13 cellular contexts compared by ENCODE assay signal in the genomic region with DNA sequence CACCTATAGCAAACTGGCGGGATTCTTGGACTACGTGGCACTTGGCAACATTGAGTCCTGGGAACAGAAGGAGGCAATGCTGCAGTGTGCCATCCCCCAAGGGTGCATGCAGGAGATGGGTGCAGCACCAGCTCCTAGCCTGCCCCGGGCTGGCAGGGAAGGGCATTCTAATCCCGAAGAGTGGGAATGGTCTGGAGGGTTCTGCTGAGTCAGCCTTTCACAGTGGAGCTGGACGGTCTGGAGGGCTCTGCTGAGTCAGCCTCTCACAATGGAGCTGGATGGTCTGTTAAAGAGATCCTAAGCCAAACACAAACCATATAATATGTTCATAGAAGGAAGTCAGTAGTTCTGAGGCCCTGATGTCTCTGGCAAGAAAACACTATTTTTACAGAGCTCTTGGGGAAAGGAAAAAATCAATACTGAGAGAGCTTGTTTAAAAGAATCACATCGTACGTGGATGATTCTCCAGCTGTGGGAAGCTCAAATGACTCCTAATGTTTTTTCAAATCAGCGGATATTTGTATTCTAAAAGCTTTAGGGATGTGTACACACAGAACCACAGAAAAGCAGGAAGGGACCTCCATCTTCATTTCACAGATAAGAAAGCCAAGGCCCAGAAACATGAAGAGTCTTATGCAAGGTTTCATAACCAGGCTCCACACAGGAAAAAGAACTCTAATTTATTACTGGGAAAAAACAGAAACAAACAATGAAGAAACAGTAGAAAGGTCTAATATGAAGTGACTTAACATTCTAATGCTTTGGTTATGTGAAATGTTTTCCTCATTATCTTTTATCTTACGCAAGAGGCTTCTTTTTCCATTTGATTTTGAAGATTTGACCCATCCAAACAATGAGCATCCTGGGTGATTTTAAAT.
DNase-seq lines count a peak whose midpoint lies in the region; FAIRE-seq and TF ChIP-seq lines count a peak whose summit lies in the region.
"Had no signal": no experiment of that assay in that cellular context is flagged by ENCODE, and none has a peak within 500 bp of the region (broad histone marks: within the 10 kb centered on the region; RNA-seq: fewer than 3 reads in every experiment).

No MANE protein-coding gene starts in this region.

- H2AFZ ChIP-seq in GM23248 = no peak overlapping the region
- H2AFZ ChIP-seq in endothelial cell of umbilical vein (ENCODE audit: low read depth, low read length) = no peak overlapping the region

- H3K4me3 ChIP-seq in GM23248 = no peak overlapping the region
- no peak overlapping the region for H3K4me3 ChIP-seq in endothelial cell of umbilical vein (replicated peaks in 1 of 3; ENCODE audit: insufficient read depth in 1 of 3, low read depth in 1 of 3, low read length in 3 of 3)
- H3K4me3 ChIP-seq in neutrophil (ENCODE audit: low read depth in 1 of 2, low read length in 1 of 2) = peak overlapping the region; percentile 19 to 36
- H3K4me3 ChIP-seq: testis had no signal

- no peaks in the 10 kb centered on the region for H3K9me1 ChIP-seq in endothelial cell of umbilical vein (replicated peaks; ENCODE audit: control insufficient read depth, extremely low read depth, insufficient read depth, low read length)

- WGBS in GM23248 (ENCODE audit: low coverage in 1 of 2, low lambda C conversion rate in 2 of 2, missing lambda C conversion rate in 2 of 2), 2 experiments = 92 to 95% methylated on average over 9 of the region's 9 CpGs

- H4K20me1 ChIP-seq in GM23248 (ENCODE audit: insufficient read depth) (no peaks in the 10 kb centered on the region), endothelial cell of umbilical vein (replicated peaks; ENCODE audit: control insufficient read depth, extremely low read depth, insufficient read depth, low read length) (no peaks in the 10 kb centered on the region)

- TF ChIP-seq CTCF in endothelial cell of umbilical vein (IDR thresholded peaks at IDR 0.05; ENCODE audit: extremely low read depth in 1 of 2, insufficient read depth in 1 of 2, low read depth in 1 of 2, low read length in 2 of 2) (no peak), neutrophil (IDR thresholded peaks at IDR 0.05) (no peak)

- in situ Hi-C loops in GM23248 (cut with MboI) = no loop called here

- intact Hi-C loops in endothelial cell of umbilical vein (cut with micrococcal nuclease) = no loop called here

- H3K9ac ChIP-seq in GM23248 (no peak overlapping the region), endothelial cell of umbilical vein (replicated peaks; ENCODE audit: extremely low read depth, insufficient read depth, low read length) (no peak overlapping the region)

- dilution Hi-C loops in endothelial cell of umbilical vein (cut with MboI; ENCODE audit: extremely low pct_ligation_motif_present, low sequenced_read_pairs) = no loop called here

- DNase-seq in GM23248 (peak; percentile 17), OCI-M1 (lab: John Stamatoyannopoulos, UW) (peak; percentile 22), endothelial cell of umbilical vein (ENCODE audit: low read depth, low spot score) (peak; percentile 75), NCI-H1694 treated with DMSO at 0.1 percent for 48 hours (lab: John Stamatoyannopoulos, UW) (no peak), GM19239 (ENCODE audit: insufficient read length, low spot score) (no peak), NCI-H1105 (lab: John Stamatoyannopoulos, UW) (no peak)
- no peak for DNase-seq in activated CD4-positive, CD25-positive, alpha-beta regulatory T cell (lab: John Stamatoyannopoulos, UW)
- DNase-seq: activated T-cell treated with anti-CD3 and anti-CD28 coated beads, Interleukin-2, amount 50 U/mL, for 4 hours; NCI-H1048; NCI-H524 treated with DMSO at 0.1 percent for 48 hours; testis had no signal

- H3F3A ChIP-seq in GM23248 (ENCODE audit: insufficient read depth) = no peaks in the 10 kb centered on the region

- H3K27me3 ChIP-seq in GM23248 (replicated peaks; ENCODE audit: insufficient read depth) (no peaks in the 10 kb centered on the region), endothelial cell of umbilical vein (ENCODE audit: control insufficient read depth in 2 of 2, insufficient read depth in 2 of 2, low read length in 2 of 2) (no peaks in the 10 kb centered on the region), neutrophil (no peaks in the 10 kb centered on the region)
- H3K27me3 ChIP-seq: testis had no signal

- CTCF ChIA-PET in endothelial cell of umbilical vein (lab: Charles Lee) = interaction anchor here (1.1 to 2.7 kb wide), 5 partner anchors 11 to 162 kb away, joined by 3 to 15 read pairs (median 6); no protein-coding TSS in a partner anchor

- H3K27ac ChIP-seq in GM23248 (no peak overlapping the region), endothelial cell of umbilical vein (ENCODE audit: insufficient read depth, low read depth, low read length) (no peak overlapping the region), neutrophil (peak overlapping the region; percentile 96)
- H3K27ac ChIP-seq: testis had no signal

- H3K9me2 ChIP-seq in GM23248 (ENCODE audit: insufficient read depth) = no peaks in the 10 kb centered on the region

- H3K36me3 ChIP-seq in GM23248 (ENCODE audit: low read depth) (peaks cover 22% of the 10 kb centered on the region; the same call in 1 of the 2 replicates), endothelial cell of umbilical vein (ENCODE audit: control insufficient read depth in 2 of 2, extremely low read depth in 1 of 2, insufficient read depth in 2 of 2, low read length in 2 of 2) (peaks cover 7 to 8% of the 10 kb centered on the region in 2 experiments), neutrophil (no peaks in the 10 kb centered on the region)

- POLR2A ChIA-PET in endothelial cell of umbilical vein (lab: Charles Lee) = no interaction called here

- no TSS peak for BruUV-seq in endothelial cell of umbilical vein (replicated peaks; lab: Mats Ljungman, UMichigan)

- no peak for TF ChIP-seq POLR2A in endothelial cell of umbilical vein (IDR thresholded peaks at IDR 0.05; ENCODE audit: low read depth, low read length)

- no peaks in the 10 kb centered on the region for H3K9me3 ChIP-seq in GM23248 (ENCODE audit: low read depth)
- no peaks in the 10 kb centered on the region for H3K9me3 ChIP-seq in endothelial cell of umbilical vein (replicated peaks; ENCODE audit: control insufficient read depth, insufficient read depth, low read length)
- H3K9me3 ChIP-seq in neutrophil = no peaks in the 10 kb centered on the region
- H3K9me3 ChIP-seq: testis had no signal

- FAIRE-seq in endothelial cell of umbilical vein (lab: Jason Lieb, UNC) (no peak), GM19239 (lab: Jason Lieb, UNC) (no peak)
- FAIRE-seq: endometrium had no signal

- H3K4me1 ChIP-seq in GM23248 (ENCODE audit: insufficient read depth) = no peaks in the 10 kb centered on the region
- peaks cover 24% of the 10 kb centered on the region for H3K4me1 ChIP-seq in endothelial cell of umbilical vein (ENCODE audit: control insufficient read depth, extremely low read depth, insufficient read depth, low read length)
- H3K4me1 ChIP-seq in neutrophil (ENCODE audit: control insufficient read depth in 1 of 2, insufficient read depth in 1 of 2, low read depth in 1 of 2, low read length in 1 of 2) = peaks cover 72 to 79% of the 10 kb centered on the region in 2 experiments
- H3K4me1 ChIP-seq: testis had no signal

- H3K4me2 ChIP-seq in GM23248 (ENCODE audit: unreplicated experiment) = no peak overlapping the region
- H3K4me2 ChIP-seq in endothelial cell of umbilical vein (ENCODE audit: insufficient read depth, low read length) = no peak overlapping the region

- no peaks in the 10 kb centered on the region for H3K79me2 ChIP-seq in GM23248 (ENCODE audit: insufficient read depth)
- H3K79me2 ChIP-seq in endothelial cell of umbilical vein (ENCODE audit: control insufficient read depth, insufficient read depth, low read length) = no peaks in the 10 kb centered on the region

TF ChIP-seq in endothelial cell of umbilical vein, 7 proteins besides CTCF, POLR2A, EP300 and RAD21:
- TF ChIP-seq FOS (IDR thresholded peaks at IDR 0.05; ENCODE audit: borderline replicate concordance, insufficient read depth, low read length) = no peak
- no peak for TF ChIP-seq JUN (IDR thresholded peaks at IDR 0.05; ENCODE audit: borderline replicate concordance, insufficient read depth, insufficient read length, low read depth)
- no peak for TF ChIP-seq POLR2AphosphoS5 (IDR thresholded peaks at IDR 0.05; ENCODE audit: insufficient read depth, low read depth, low read length)
- no peak for TF ChIP-seq GATA2 (IDR thresholded peaks at IDR 0.05; ENCODE audit: insufficient read depth, insufficient read length, low read depth, low read length)
- TF ChIP-seq MYC (IDR thresholded peaks at IDR 0.05; ENCODE audit: low read depth, low read length) = no peak
- TF ChIP-seq EZH2 (IDR thresholded peaks at IDR 0.05; ENCODE audit: borderline replicate concordance, low read depth, low read length, severe bottlenecking) = no peak
- TF ChIP-seq MAX (IDR thresholded peaks at IDR 0.05; ENCODE audit: insufficient read depth, insufficient read length) = no peak

Comparison
In these comparisons a context has a peak if more than half of its experiments do, and no peak if none do; other contexts are left out.
1. DNase-seq: peak in GM23248 (single experiment), OCI-M1 (single experiment) and endothelial cell of umbilical vein (single experiment); none in NCI-H1694 treated with DMSO at 0.1 percent for 48 hours (single experiment), GM19239 (single experiment), activated CD4-positive, CD25-positive, alpha-beta regulatory T cell (0 of 4) and NCI-H1105 (single experiment).
2. H3K4me3 ChIP-seq: peak in neutrophil (2 of 2); none in GM23248 (single experiment) and endothelial cell of umbilical vein (0 of 3).